In genomic region chr9:77455312-77455927, GRCh38 we compare ENCODE assay signal across 8 cellular contexts.
A peak's percentile ranks its signal among the peaks of the same experiment; 100 is the strongest.
DNase-seq lines count a peak whose midpoint lies in the region; ATAC-seq and TF ChIP-seq lines count a peak whose summit lies in the region.

No MANE protein-coding gene starts in this region.

- H2AFZ ChIP-seq in GM23338 = no peak overlapping the region

- no peaks in the 10 kb centered on the region for H3K27me3 ChIP-seq in GM23338 (ENCODE audit: insufficient read depth)
- H3K27me3 ChIP-seq in gastroesophageal sphincter = no peaks in the 10 kb centered on the region

- no peak for TF ChIP-seq EP300 in gastroesophageal sphincter (IDR thresholded peaks at IDR 0.05)

- H3K27ac ChIP-seq in GM23338 (ENCODE audit: low read depth) = no peak overlapping the region
- H3K27ac ChIP-seq in gastroesophageal sphincter = no peak overlapping the region

- no peak overlapping the region for H3K27ac Mint-ChIP-seq in GM23338

- no peaks in the 10 kb centered on the region for H3F3A ChIP-seq in GM23338 (replicated peaks; ENCODE audit: low read depth)

- TF ChIP-seq CTCF in GM23338 (conservative IDR thresholded peaks at IDR 0.05; ENCODE audit: low read depth in 2 of 2) = peak; percentile 58 to 61
- peak in 1 of 4 experiments; percentile 38 for TF ChIP-seq CTCF in gastroesophageal sphincter (IDR thresholded peaks at IDR 0.05)

- H4K20me1 ChIP-seq in GM23338 (replicated peaks; ENCODE audit: insufficient read depth) = no peaks in the 10 kb centered on the region

- H3K4me1 ChIP-seq in GM23338 (ENCODE audit: insufficient read depth) (peaks cover 8% of the 10 kb centered on the region), gastroesophageal sphincter (peaks cover 0 to 15% (median 0%) of the 10 kb centered on the region in 3 donors)

- H3K27me3 Mint-ChIP-seq in GM23338 (ENCODE audit: insufficient read depth, low read depth, poor library complexity) = no peaks in the 10 kb centered on the region

- H3K4me3 ChIP-seq in GM23338 = no peak overlapping the region
- H3K4me3 ChIP-seq in gastroesophageal sphincter = no peak overlapping the region

- ATAC-seq in GM23338 = peak; percentile 13; the same call in 1 of the 3 replicates
- peak; percentile 72 for ATAC-seq in left lobe of liver
- ATAC-seq in gastroesophageal sphincter = no peak
- ATAC-seq in activated CD4-positive, CD25-positive, alpha-beta regulatory T cell treated with anti-CD3 and anti-CD28 coated beads, Interleukin-2, amount 50 U/mL, for 24 hours = no peak

- TF ChIP-seq POLR2A in gastroesophageal sphincter (IDR thresholded peaks at IDR 0.05) = no peak

- peaks cover 27% of the 10 kb centered on the region for H3K4me1 Mint-ChIP-seq in GM23338

- no peaks in the 10 kb centered on the region; the same call in 1 of the 2 replicates for H3K9me2 ChIP-seq in GM23338 (ENCODE audit: insufficient read depth)

- no peaks in the 10 kb centered on the region for H3K79me2 ChIP-seq in GM23338 (replicated peaks; ENCODE audit: insufficient read depth)

- H3K9me3 Mint-ChIP-seq in GM23338 = peaks cover 9% of the 10 kb centered on the region

- no peak overlapping the region for H3K4me3 Mint-ChIP-seq in GM23338

- WGBS in gastroesophageal sphincter (ENCODE audit: low coverage in 1 of 2), 2 donors = 65% methylated on average over 7 to 8 of the region's 8 CpGs

- H3K36me3 Mint-ChIP-seq in GM23338 (ENCODE audit: low read depth) = peaks cover 8% of the 10 kb centered on the region; the same call in 2 of the 3 replicates

- no peaks in the 10 kb centered on the region for H3K9me3 ChIP-seq in gastroesophageal sphincter

- DNase-seq in Daoy (ENCODE audit: low read depth) = peak; percentile 42
- DNase-seq in GM23338 (ENCODE audit: low spot score) = peak; percentile 38
- peak; percentile 4 for DNase-seq in NCI-H1694 (lab: John Stamatoyannopoulos, UW)
- DNase-seq in activated T-cell treated with anti-CD3 and anti-CD28 coated beads for 24 hours (ENCODE audit: low read depth) = peak; percentile 18
- no peak for DNase-seq in left lobe of liver (ENCODE audit: low spot score)
- no peak for DNase-seq in NCI-H446 treated with DMSO at 0.1 percent for 48 hours (lab: John Stamatoyannopoulos, UW)

- no peak overlapping the region for H3K4me2 ChIP-seq in GM23338

- H3K36me3 ChIP-seq in GM23338 (ENCODE audit: insufficient read depth) = no peaks in the 10 kb centered on the region
- no peaks in the 10 kb centered on the region for H3K36me3 ChIP-seq in gastroesophageal sphincter

TF ChIP-seq in GM23338, 12 proteins besides CTCF, POLR2A, EP300 and RAD21 (continues in another document):
- TF ChIP-seq CREB1 (CRISPR knock-in tag; IDR thresholded peaks at IDR 0.05; ENCODE audit: low read depth) (no peak), ZNF114 (CRISPR knock-in tag; IDR thresholded peaks at IDR 0.05) (no peak), EZH2phosphoT487 (IDR thresholded peaks at IDR 0.05; ENCODE audit: unreplicated experiment) (no peak), ZNF331 (CRISPR knock-in tag; IDR thresholded peaks at IDR 0.05; ENCODE audit: low read depth) (no peak), NANOG (IDR thresholded peaks at IDR 0.05; ENCODE audit: borderline replicate concordance) (no peak), STAT1 (IDR thresholded peaks at IDR 0.05; ENCODE audit: unreplicated experiment) (no peak), ETS1 (IDR thresholded peaks at IDR 0.05) (no peak), POLR2AphosphoS5 (IDR thresholded peaks at IDR 0.05; ENCODE audit: low read depth) (no peak), REST (IDR thresholded peaks at IDR 0.05; ENCODE audit: unreplicated experiment) (no peak), ZNF462 (CRISPR knock-in tag; IDR thresholded peaks at IDR 0.05) (no peak), JUNB (IDR thresholded peaks at IDR 0.05; ENCODE audit: unreplicated experiment) (no peak)

Comparison
In these comparisons a context has a peak if more than half of its experiments do, and no peak if none do; other contexts are left out.
1. DNase-seq: peak in Daoy (single experiment), GM23338 (single experiment), NCI-H1694 (single experiment) and activated T-cell treated with anti-CD3 and anti-CD28 coated beads for 24 hours (single experiment); none in left lobe of liver (single experiment) and NCI-H446 treated with DMSO at 0.1 percent for 48 hours (single experiment).
2. ATAC-seq: peak in GM23338 (single experiment) and left lobe of liver (single experiment); none in gastroesophageal sphincter (single experiment) and activated CD4-positive, CD25-positive, alpha-beta regulatory T cell treated with anti-CD3 and anti-CD28 coated beads, Interleukin-2, amount 50 U/mL, for 24 hours (0 of 2).